Comparison of ENCODE assay signal across 8 cellular contexts in the genomic region with DNA sequence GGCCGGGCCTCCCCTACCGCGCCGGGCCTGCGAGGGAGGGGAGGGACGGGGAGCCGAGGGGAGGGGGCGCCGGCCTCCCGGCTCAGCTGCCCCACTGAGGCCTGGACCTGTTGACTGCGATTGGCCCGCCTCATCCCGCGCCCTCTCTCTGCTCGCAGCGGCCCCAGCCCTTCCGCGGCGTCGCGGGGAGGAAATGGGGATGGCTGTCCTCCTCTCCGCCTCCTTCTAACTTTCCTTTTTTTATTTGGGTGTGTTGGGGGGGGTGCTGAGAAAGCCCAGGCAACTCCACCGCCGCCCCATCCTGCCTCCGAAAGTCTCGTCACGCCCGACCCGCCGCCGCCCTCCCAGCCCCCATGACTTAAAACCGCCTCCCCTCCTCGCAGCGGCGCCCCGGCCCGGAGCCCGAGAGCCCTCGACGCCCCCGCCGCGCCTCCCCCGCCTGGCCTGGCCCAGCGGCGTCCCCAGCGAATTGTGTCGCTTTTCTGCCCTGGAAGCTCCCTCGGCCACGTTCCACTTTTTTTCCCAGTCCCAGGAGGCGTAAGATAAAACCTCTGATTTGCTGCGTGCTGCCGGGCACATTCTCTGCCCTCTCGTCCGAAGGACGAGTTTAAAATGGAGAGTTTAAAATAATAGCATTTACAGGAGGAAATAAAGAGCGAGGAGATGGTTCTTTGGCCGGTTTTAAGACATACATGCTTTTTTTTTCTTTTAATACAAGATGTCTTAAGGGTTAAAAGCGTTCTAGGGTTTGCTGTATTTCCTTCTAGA. TPM values are rescaled to one million over a fixed set of nuclear protein-coding genes. Genes with fewer than 3 reads are reported as not detected.
A peak's percentile ranks its signal among the peaks of the same experiment; 100 is the strongest.
DNase-seq lines count a peak whose midpoint lies in the region; ATAC-seq lines count a peak whose summit lies in the region.

No MANE protein-coding gene starts in this region.

- H3K4me3 ChIP-seq in mucosa of rectum (ENCODE audit: low read length in 2 of 2) (peak overlapping the region; percentile 68 to 78), stomach smooth muscle (ENCODE audit: low read length in 2 of 2) (peak overlapping the region; percentile 64 to 80)

- peak; percentile 31 for ATAC-seq in HG02938 (IDR thresholded peaks at IDR 0.05; ENCODE audit: unreplicated experiment)
- ATAC-seq in esophagus mucosa, result peak; percentile 71

- H3K4me1 ChIP-seq in mucosa of rectum (ENCODE audit: control insufficient read depth in 2 of 2, insufficient read depth in 2 of 2, low read length in 2 of 2), result peaks cover 9% of the 10 kb centered on the region in 2 donors
- H3K4me1 ChIP-seq in stomach smooth muscle (ENCODE audit: control insufficient read depth, insufficient read depth, low read length), result peaks cover 15% of the 10 kb centered on the region

- H3K27me3 ChIP-seq in mucosa of rectum (ENCODE audit: control insufficient read depth in 2 of 2, insufficient read depth in 2 of 2, low read length in 2 of 2), result peaks cover 0 to 3% of the 10 kb centered on the region in 2 donors
- H3K27me3 ChIP-seq in stomach smooth muscle (ENCODE audit: control insufficient read depth in 1 of 2, insufficient read depth in 2 of 2, low read length in 2 of 2), result no peaks in the 10 kb centered on the region

- H3K36me3 ChIP-seq in mucosa of rectum (ENCODE audit: control insufficient read depth in 2 of 2, insufficient read depth in 2 of 2, low read length in 2 of 2) (no peaks in the 10 kb centered on the region), stomach smooth muscle (ENCODE audit: control insufficient read depth in 2 of 2, insufficient read depth in 2 of 2, low read length in 2 of 2) (no peaks in the 10 kb centered on the region)

- H3K27ac ChIP-seq in mucosa of rectum (ENCODE audit: low read depth in 2 of 2, low read length in 2 of 2) (peak overlapping the region; percentile 84 to 90), stomach smooth muscle (ENCODE audit: low read length) (peak overlapping the region; percentile 97)

- H3K9ac ChIP-seq in mucosa of rectum (ENCODE audit: low read depth in 1 of 2, low read length in 2 of 2) (peak overlapping the region; percentile 67 to 83), stomach smooth muscle (ENCODE audit: low read length in 2 of 2) (peak overlapping the region; percentile 86 to 94)

- DNase-seq in NCI-H2029 (lab: John Stamatoyannopoulos, UW) (peak; percentile 67), NCI-H2029 treated with DMSO at 0.1 percent for 48 hours (lab: John Stamatoyannopoulos, UW) (no peak), NCI-H748 (lab: John Stamatoyannopoulos, UW; ENCODE audit: unreplicated experiment) (peak; percentile 79), activated T-cell treated with anti-CD3 and anti-CD28 coated beads for 48 hours (ENCODE audit: low read depth) (peak; percentile 44)

- H3K9me3 ChIP-seq in mucosa of rectum (ENCODE audit: control insufficient read depth in 2 of 2, low read length in 2 of 2), result no peaks in the 10 kb centered on the region
- H3K9me3 ChIP-seq in stomach smooth muscle (ENCODE audit: control insufficient read depth in 2 of 2, low read length in 2 of 2), result no peaks in the 10 kb centered on the region

RNA-seq across cellular contexts. Expression of gene SKIDA1, which starts 0.9 kb away (rescaled TPM):
- 0.44 TPM for total RNA-seq in esophagus mucosa

RNA-seq across cellular contexts. Expression of gene MLLT10, which starts 7.7 kb away (rescaled TPM):
- 31.0 TPM for total RNA-seq in esophagus mucosa
